Comparison of ENCODE assay signal across 20 cellular contexts in the genomic region with DNA sequence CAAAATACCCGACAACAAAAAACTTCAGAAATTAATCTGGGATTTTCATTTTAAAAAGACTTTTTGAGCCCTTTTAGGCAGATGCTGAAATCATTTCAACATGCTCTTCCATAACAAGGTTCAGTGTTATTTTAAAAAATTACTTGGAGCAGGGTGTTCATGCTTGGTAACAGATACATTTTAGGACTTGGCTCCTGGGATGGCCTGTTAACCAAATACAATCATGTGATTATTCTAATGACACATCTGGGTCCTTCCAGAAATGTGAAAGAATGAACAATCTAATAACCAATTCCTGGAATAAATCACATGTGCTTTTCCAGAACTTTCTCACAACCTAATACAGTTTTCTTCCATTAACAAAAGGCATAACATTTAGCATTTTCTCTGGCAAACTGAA.
DNase-seq lines count a peak whose midpoint lies in the region; ATAC-seq and TF ChIP-seq lines count a peak whose summit lies in the region.
"Had no signal": no experiment of that assay in that cellular context is flagged by ENCODE, and none has a peak within 500 bp of the region (broad histone marks: within the 10 kb centered on the region; RNA-seq: fewer than 3 reads in every experiment).

No MANE protein-coding gene starts in this region.

- no peak overlapping the region for H3K27ac Mint-ChIP-seq in activated naive CD8-positive, alpha-beta T cell
- no peak overlapping the region for H3K27ac Mint-ChIP-seq in activated naive CD8-positive, alpha-beta T cell treated with anti-CD3 and anti-CD28 coated beads for 36 hours
- H3K27ac Mint-ChIP-seq in naive thymus-derived CD4-positive, alpha-beta T cell, result peak overlapping the region in 3 of 9 donors; percentile 71 to 88 (median 77)
- H3K27ac Mint-ChIP-seq: activated CD4-positive, alpha-beta T cell treated with anti-CD3 and anti-CD28 coated beads, Interleukin-2, amount 10 ng/mL, durations not matched to agents 24 days and 14 days; activated naive CD8-positive, alpha-beta T cell treated with anti-CD3 and anti-CD28 coated beads, Interleukin-2, amount 10 ng/mL, durations not matched to agents 7 days and 5 days; effector memory CD8-positive, alpha-beta T cell; IgD-negative memory B cell had no signal

- TF ChIP-seq CTCF in gastroesophageal sphincter (IDR thresholded peaks at IDR 0.05), result no peak
- no peak for TF ChIP-seq CTCF in tibial artery (IDR thresholded peaks at IDR 0.05)

- ATAC-seq in gastroesophageal sphincter, result peak; percentile 47
- ATAC-seq in naive thymus-derived CD4-positive, alpha-beta T cell, result no peak
- ATAC-seq in HG02623 (IDR thresholded peaks at IDR 0.05; ENCODE audit: unreplicated experiment), result no peak
- ATAC-seq: A549, foreskin keratinocyte had no signal

- H3K4me1 Mint-ChIP-seq in activated naive CD8-positive, alpha-beta T cell (ENCODE audit: low read depth), result peaks cover 26% of the 10 kb centered on the region
- H3K4me1 Mint-ChIP-seq in activated naive CD8-positive, alpha-beta T cell treated with anti-CD3 and anti-CD28 coated beads for 36 hours, result peaks cover 25% of the 10 kb centered on the region
- peaks cover 11 to 30% (median 26%) of the 10 kb centered on the region in 7 donors for H3K4me1 Mint-ChIP-seq in naive thymus-derived CD4-positive, alpha-beta T cell

- intact Hi-C loops in naive thymus-derived CD4-positive, alpha-beta T cell (cut with micrococcal nuclease), result loop anchor here in 1 of 2 donors (2.0 kb wide), 1 partner anchor 74 kb away; no protein-coding TSS in a partner anchor
- intact Hi-C loops in tibial artery (cut with DNase I; ENCODE audit: low total_unique reads), result no loop called here

- peaks cover 4% of the 10 kb centered on the region for H3K27me3 Mint-ChIP-seq in activated naive CD8-positive, alpha-beta T cell
- no peaks in the 10 kb centered on the region for H3K27me3 Mint-ChIP-seq in activated naive CD8-positive, alpha-beta T cell treated with anti-CD3 and anti-CD28 coated beads for 36 hours
- peaks cover 0 to 16% (median 11%) of the 10 kb centered on the region in 5 donors for H3K27me3 Mint-ChIP-seq in naive thymus-derived CD4-positive, alpha-beta T cell

- peak overlapping the region; percentile 47 for H3K4me3 Mint-ChIP-seq in activated naive CD8-positive, alpha-beta T cell
- H3K4me3 Mint-ChIP-seq in activated naive CD8-positive, alpha-beta T cell treated with anti-CD3 and anti-CD28 coated beads for 36 hours, result no peak overlapping the region
- peak overlapping the region in 9 of 10 donors; percentile 15 to 86 (median 77) for H3K4me3 Mint-ChIP-seq in naive thymus-derived CD4-positive, alpha-beta T cell
- H3K4me3 Mint-ChIP-seq: effector memory CD8-positive, alpha-beta T cell; IgD-negative memory B cell had no signal

- POLR2A ChIA-PET in naive thymus-derived CD4-positive, alpha-beta T cell (lab: Charles Lee), result interaction anchor here (1.4 kb wide), 1 partner anchor 75 kb away, joined by 5 read pairs; no protein-coding TSS in a partner anchor

- H3K9me3 ChIP-seq in gastroesophageal sphincter, result peaks cover 0 to 29% (median 3%) of the 10 kb centered on the region in 3 donors
- peaks cover 0 to 18% (median 0%) of the 10 kb centered on the region in 3 experiments for H3K9me3 ChIP-seq in naive thymus-derived CD4-positive, alpha-beta T cell (ENCODE audit: control insufficient read depth in 2 of 3, low read length in 3 of 3)
- H3K9me3 ChIP-seq in tibial artery, result peaks cover 0 to 17% (median 13%) of the 10 kb centered on the region in 3 donors
- H3K9me3 ChIP-seq: A549 had no signal

- H3K4me1 ChIP-seq in gastroesophageal sphincter (peaks cover 0 to 7% (median 6%) of the 10 kb centered on the region in 3 donors), tibial artery (peaks cover 0 to 11% (median 5%) of the 10 kb centered on the region in 4 donors)
- H3K4me1 ChIP-seq in naive thymus-derived CD4-positive, alpha-beta T cell (ENCODE audit: control insufficient read depth in 2 of 2, insufficient read depth in 2 of 2, low read length in 2 of 2), result peaks cover 6 to 24% of the 10 kb centered on the region in 2 donors
- H3K4me1 ChIP-seq: A549, foreskin keratinocyte had no signal

- 14 to 67% methylated on average over 1 of the region's 1 CpG for WGBS in gastroesophageal sphincter (ENCODE audit: low coverage in 1 of 2), 2 donors

- DNase-seq in activated naive CD8-positive, alpha-beta T cell treated with anti-CD3 and anti-CD28 coated beads for 36 hours, result no peak
- DNase-seq in naive thymus-derived CD4-positive, alpha-beta T cell, result no peak
- DNase-seq in tibial artery (no peak), activated gamma-delta T cell treated with Interleukin-2 at 50 U/mL for 16 hours (no peak), dedifferentiated amniotic fluid mesenchymal stem cell (ENCODE audit: extremely low spot score) (no peak)
- DNase-seq: foreskin keratinocyte, MV-4-11, NCI-H2029 treated with DMSO at 0.1 percent for 48 hours, NCI-H526, occipital lobe, OCI-M1 had no signal

- CTCF ChIA-PET in naive thymus-derived CD4-positive, alpha-beta T cell (lab: Charles Lee), result no interaction called here

- peaks cover 22% of the 10 kb centered on the region for H3K36me3 Mint-ChIP-seq in activated naive CD8-positive, alpha-beta T cell
- H3K36me3 Mint-ChIP-seq in activated naive CD8-positive, alpha-beta T cell treated with anti-CD3 and anti-CD28 coated beads for 36 hours, result peaks cover 7% of the 10 kb centered on the region
- H3K36me3 Mint-ChIP-seq in naive thymus-derived CD4-positive, alpha-beta T cell, result peaks cover 5 to 20% (median 16%) of the 10 kb centered on the region in 5 donors

- no peak for TF ChIP-seq POLR2A in gastroesophageal sphincter (IDR thresholded peaks at IDR 0.05)

- H3K27ac ChIP-seq in gastroesophageal sphincter (peak overlapping the region in 2 of 4 donors; percentile 43 to 50), tibial artery (peak overlapping the region; percentile 45 to 47)
- H3K27ac ChIP-seq in naive thymus-derived CD4-positive, alpha-beta T cell (ENCODE audit: low read depth, low read length), result no peak overlapping the region
- H3K27ac ChIP-seq: A549, cardiac muscle cell, foreskin keratinocyte had no signal

- H3K4me3 ChIP-seq in gastroesophageal sphincter (no peak overlapping the region), tibial artery (no peak overlapping the region)
- H3K4me3 ChIP-seq in naive thymus-derived CD4-positive, alpha-beta T cell (ENCODE audit: low read length), result no peak overlapping the region
- H3K4me3 ChIP-seq: A549, cardiac muscle cell had no signal

- TF ChIP-seq EP300 in gastroesophageal sphincter (IDR thresholded peaks at IDR 0.05), result no peak

- H3K27me3 ChIP-seq in gastroesophageal sphincter, result peaks cover 41% of the 10 kb centered on the region
- peaks cover 0 to 17% of the 10 kb centered on the region in 2 donors for H3K27me3 ChIP-seq in naive thymus-derived CD4-positive, alpha-beta T cell (ENCODE audit: control insufficient read depth in 2 of 2, insufficient read depth in 2 of 2, low read length in 2 of 2)
- H3K27me3 ChIP-seq in tibial artery, result no peaks in the 10 kb centered on the region
- H3K27me3 ChIP-seq: foreskin keratinocyte had no signal

- H3K9me3 Mint-ChIP-seq in activated naive CD8-positive, alpha-beta T cell (ENCODE audit: low read depth), result peaks cover 21% of the 10 kb centered on the region
- H3K9me3 Mint-ChIP-seq in activated naive CD8-positive, alpha-beta T cell treated with anti-CD3 and anti-CD28 coated beads for 36 hours, result peaks cover 13% of the 10 kb centered on the region
- peaks cover 0 to 32% (median 18%) of the 10 kb centered on the region in 11 donors for H3K9me3 Mint-ChIP-seq in naive thymus-derived CD4-positive, alpha-beta T cell

- H3K36me3 ChIP-seq in gastroesophageal sphincter, result no peaks in the 10 kb centered on the region
- no peaks in the 10 kb centered on the region for H3K36me3 ChIP-seq in naive thymus-derived CD4-positive, alpha-beta T cell (ENCODE audit: control insufficient read depth in 2 of 3, insufficient read depth in 3 of 3, low read length in 3 of 3)
- H3K36me3 ChIP-seq in tibial artery, result no peaks in the 10 kb centered on the region
- H3K36me3 ChIP-seq: cardiac muscle cell had no signal
